In genomic region chr18:14189858-14190257, GRCh38 we compare ENCODE assay signal across 11 cellular contexts. TPM values are rescaled to one million over a fixed set of nuclear protein-coding genes. Genes with fewer than 3 reads are reported as not detected.
DNase-seq lines count a peak whose midpoint lies in the region; ATAC-seq and TF ChIP-seq lines count a peak whose summit lies in the region.
"Had no signal": no experiment of that assay in that cellular context is flagged by ENCODE, and none has a peak within 500 bp of the region (broad histone marks: within the 10 kb centered on the region; RNA-seq: fewer than 3 reads in every experiment).

No MANE protein-coding gene starts in this region.

- no peak for TF ChIP-seq CTCF in astrocyte of the spinal cord (IDR thresholded peaks at IDR 0.05; ENCODE audit: low read depth, low read length)
- no peak for TF ChIP-seq CTCF in vagina (IDR thresholded peaks at IDR 0.05)

- intact Hi-C loops in vagina (cut with DNase I) = no loop called here

- peak; percentile 48 to 66 for ATAC-seq in activated CD4-positive, CD25-positive, alpha-beta regulatory T cell treated with anti-CD3 and anti-CD28 coated beads, Interleukin-2, amount 50 U/mL, for 24 hours
- ATAC-seq in HG03558 (IDR thresholded peaks at IDR 0.05; ENCODE audit: extremely low read depth, unreplicated experiment) = peak; percentile 65
- no peak for ATAC-seq in HG02798 (IDR thresholded peaks at IDR 0.05; ENCODE audit: poor library complexity, unreplicated experiment)
- ATAC-seq: left colon had no signal

- DNase-seq in activated CD4-positive, CD25-positive, alpha-beta regulatory T cell treated with anti-CD3 and anti-CD28 coated beads, Interleukin-2, amount 50 U/mL, for 72 hours = no peak
- DNase-seq in astrocyte of the spinal cord (ENCODE audit: low read depth, low spot score) (peak; percentile 68), renal cortical epithelial cell (ENCODE audit: low read depth) (peak; percentile 45), SHP77 treated with DMSO at 0.1 percent for 48 hours (lab: John Stamatoyannopoulos, UW) (no peak), vagina (ENCODE audit: extremely low spot score in 2 of 2) (no peak)
- DNase-seq: endodermal cell, left colon, NCI-H524 treated with DMSO at 0.1 percent for 48 hours had no signal

- H3K9me3 ChIP-seq in vagina = no peaks in the 10 kb centered on the region

- in situ Hi-C loops in astrocyte of the spinal cord (cut with HindIII; ENCODE audit: low sequenced_read_pairs) = no loop called here

- no peaks in the 10 kb centered on the region for H3K27me3 ChIP-seq in vagina

- H3K4me3 ChIP-seq in astrocyte of the spinal cord (ENCODE audit: low read depth, low read length) = no peak overlapping the region
- H3K4me3 ChIP-seq in vagina = no peak overlapping the region

- no peak overlapping the region for H3K27ac ChIP-seq in vagina

- TF ChIP-seq POLR2A in vagina (IDR thresholded peaks at IDR 0.05) = no peak

- no peaks in the 10 kb centered on the region for H3K4me1 ChIP-seq in vagina

- H3K36me3 ChIP-seq in vagina = no peaks in the 10 kb centered on the region

RNA-seq across cellular contexts. Expression of gene ZNF519, which starts 57.6 kb away (rescaled TPM):
- 2.9 and 5.0 TPM in 2 replicates for total RNA-seq in renal cortical epithelial cell
- 5.6 TPM for total RNA-seq in vagina

Comparison
In these comparisons a context has a peak if more than half of its experiments do, and no peak if none do; other contexts are left out.
1. DNase-seq: peak in astrocyte of the spinal cord (single experiment) and renal cortical epithelial cell (single experiment); none in activated CD4-positive, CD25-positive, alpha-beta regulatory T cell treated with anti-CD3 and anti-CD28 coated beads, Interleukin-2, amount 50 U/mL, for 72 hours (single experiment), SHP77 treated with DMSO at 0.1 percent for 48 hours (single experiment) and vagina (0 of 2).